In genomic region chr19:8017808-8018207, GRCh38 we compare ENCODE assay signal across 9 cellular contexts. TPM values are rescaled to one million over a fixed set of nuclear protein-coding genes. Genes with fewer than 3 reads are reported as not detected.
DNase-seq lines count a peak whose midpoint lies in the region; ATAC-seq and TF ChIP-seq lines count a peak whose summit lies in the region.
"Had no signal": no experiment of that assay in that cellular context is flagged by ENCODE, and none has a peak within 500 bp of the region (broad histone marks: within the 10 kb centered on the region; RNA-seq: fewer than 3 reads in every experiment).

No MANE protein-coding gene starts in this region.

- no peak for TF ChIP-seq POLR2A in esophagus muscularis mucosa (IDR thresholded peaks at IDR 0.05; ENCODE audit: low read depth)

- no peaks in the 10 kb centered on the region for H3K36me3 Mint-ChIP-seq in T-cell
- H3K36me3 Mint-ChIP-seq in effector memory CD8-positive, alpha-beta T cell (ENCODE audit: insufficient read depth), result peaks cover 2% of the 10 kb centered on the region

- no peak overlapping the region for H3K27ac ChIP-seq in esophagus muscularis mucosa (replicated peaks in 1 of 4)

- no peaks in the 10 kb centered on the region for H3K9me3 Mint-ChIP-seq in T-cell
- no peaks in the 10 kb centered on the region for H3K9me3 Mint-ChIP-seq in effector memory CD8-positive, alpha-beta T cell

- no peaks in the 10 kb centered on the region for H3K4me1 ChIP-seq in BE2C
- H3K4me1 ChIP-seq in esophagus muscularis mucosa, result no peaks in the 10 kb centered on the region

- ATAC-seq in T-cell (replicated peaks in 1 of 4) (peak; percentile 84 to 96 (median 88)), sciatic nerve (no peak), GM18520 (IDR thresholded peaks at IDR 0.05; ENCODE audit: unreplicated experiment) (no peak)
- peak; percentile 79 for ATAC-seq in effector memory CD8-positive, alpha-beta T cell (replicated peaks)

- no peaks in the 10 kb centered on the region for H3K27me3 ChIP-seq in BE2C
- no peaks in the 10 kb centered on the region for H3K27me3 ChIP-seq in esophagus muscularis mucosa

- H3K9me3 ChIP-seq in BE2C (no peaks in the 10 kb centered on the region), esophagus muscularis mucosa (no peaks in the 10 kb centered on the region)

- no peaks in the 10 kb centered on the region for H3K36me3 ChIP-seq in BE2C
- H3K36me3 ChIP-seq in esophagus muscularis mucosa, result no peaks in the 10 kb centered on the region

- intact Hi-C loops in sciatic nerve (cut with DNase I), result no loop called here
- intact Hi-C loops in esophagus muscularis mucosa (cut with DNase I), result no loop called here

- in situ Hi-C loops in GM13977 (cut with MboI; ENCODE audit: low pct_unique_long_range_greater_than_20kb, low sequenced_read_pairs, unreplicated experiment), result no loop called here

- DNase-seq in BE2C, result no peak
- DNase-seq in GM13977 (ENCODE audit: low spot score), result peak; percentile 77
- peak in 30 of 34 experiments; percentile 5 to 58 (median 42) for DNase-seq in T-cell
- DNase-seq in effector memory CD8-positive, alpha-beta T cell, result peak in 1 of 3 experiments; percentile 17
- no peak for DNase-seq in sciatic nerve (ENCODE audit: low spot score)
- DNase-seq in esophagus muscularis mucosa (ENCODE audit: extremely low spot score), result no peak
- no peak for DNase-seq in globus pallidus (ENCODE audit: low spot score)

- peak; percentile 16; the same call in 1 of the 2 replicates for TF ChIP-seq CTCF in BE2C (IDR thresholded peaks at IDR 0.05; ENCODE audit: low read depth, low read length)
- peak; percentile 70 for TF ChIP-seq CTCF in GM13977 (IDR thresholded peaks at IDR 0.05; ENCODE audit: extremely low read depth, insufficient read depth, missing control alignments)
- no peak for TF ChIP-seq CTCF in esophagus muscularis mucosa (IDR thresholded peaks at IDR 0.05)

- no peak overlapping the region for H3K27ac Mint-ChIP-seq in T-cell
- H3K27ac Mint-ChIP-seq in effector memory CD8-positive, alpha-beta T cell, result no peak overlapping the region

- 76% methylated on average over 14 of the region's 14 CpGs for WGBS in esophagus muscularis mucosa

- H3K4me3 Mint-ChIP-seq in T-cell, result no peak overlapping the region
- no peak overlapping the region for H3K4me3 Mint-ChIP-seq in effector memory CD8-positive, alpha-beta T cell

- H3K4me3 ChIP-seq in BE2C (ENCODE audit: low read depth, low read length), result no peak overlapping the region
- no peak overlapping the region for H3K4me3 ChIP-seq in esophagus muscularis mucosa

- H3K27me3 Mint-ChIP-seq in T-cell, result no peaks in the 10 kb centered on the region
- no peaks in the 10 kb centered on the region for H3K27me3 Mint-ChIP-seq in effector memory CD8-positive, alpha-beta T cell

- POLR2A ChIA-PET in T-cell (lab: Charles Lee), result no interaction called here

- H3K4me1 Mint-ChIP-seq in T-cell, result peaks cover 7 to 9% (median 8%) of the 10 kb centered on the region in 3 donors
- H3K4me1 Mint-ChIP-seq in effector memory CD8-positive, alpha-beta T cell (ENCODE audit: low read depth in 2 of 2), result peaks cover 0 to 4% of the 10 kb centered on the region in 2 donors

- CTCF ChIA-PET in T-cell (lab: Charles Lee), result interaction anchor here in 1 of 2 donors (0.6 kb wide), 2 partner anchors 227 to 1666 kb away, joined by 3 read pairs; no protein-coding TSS in a partner anchor

- no peak for TF ChIP-seq EP300 in esophagus muscularis mucosa (IDR thresholded peaks at IDR 0.05)

RNA-seq across cellular contexts. Expression of gene ELAVL1, which starts 12.4 kb away (rescaled TPM):
- polyA plus RNA-seq in BE2C (2012; ENCODE audit: insufficient read depth, insufficient read length, low read depth), result 58.0 TPM
- total RNA-seq in T-cell (10 to 100 TPM; 33.6 to 62.1 (median 57.1) TPM), sciatic nerve (49.7 TPM), esophagus muscularis mucosa (10 to 100 TPM; 27.0 to 49.1 (median 38.3) TPM)

RNA-seq across cellular contexts. Expression of gene CCL25, which starts 34.8 kb away (rescaled TPM):
- polyA plus RNA-seq in BE2C (2012; ENCODE audit: insufficient read depth, insufficient read length, low read depth), result not detected
- total RNA-seq in T-cell (1 to 10 TPM in 1 of 5 donors, not detected in 4; 1.4 TPM), sciatic nerve (not detected), esophagus muscularis mucosa (not detected)
- total RNA-seq: renal cortical epithelial cell had no signal

Comparison
In these comparisons a context has a peak if more than half of its experiments do, and no peak if none do; other contexts are left out.
1. DNase-seq: peak in GM13977 (single experiment) and T-cell (30 of 34); none in BE2C (single experiment), sciatic nerve (single experiment), esophagus muscularis mucosa (single experiment) and globus pallidus (single experiment).
2. CTCF ChIP-seq: peak in BE2C (single experiment) and GM13977 (single experiment); none in esophagus muscularis mucosa (0 of 3).
3. ATAC-seq: peak in T-cell (4 of 4) and effector memory CD8-positive, alpha-beta T cell (single experiment); none in sciatic nerve (single experiment) and GM18520 (single experiment).